Comparison of ENCODE assay signal across 8 cellular contexts in genomic region chr11:96207459-96208449, GRCh38.
A peak's percentile ranks its signal among the peaks of the same experiment; 100 is the strongest.
DNase-seq lines count a peak whose midpoint lies in the region; ATAC-seq and TF ChIP-seq lines count a peak whose summit lies in the region.

No MANE protein-coding gene starts in this region.

- TF ChIP-seq CTCF in activated CD8-positive, alpha-beta T cell treated with anti-CD3 and anti-CD28 coated beads for 36 hours (IDR thresholded peaks at IDR 0.05), result no peak
- TF ChIP-seq CTCF in right lobe of liver (IDR thresholded peaks at IDR 0.05) (no peak), brain microvascular endothelial cell (IDR thresholded peaks at IDR 0.05; ENCODE audit: low read depth, low read length, missing control alignments) (no peak)

- DNase-seq in activated CD8-positive, alpha-beta T cell treated with anti-CD3 and anti-CD28 coated beads for 36 hours, result peak; percentile 46
- no peak for DNase-seq in right lobe of liver
- no peak for DNase-seq in NCI-H146 treated with DMSO at 0.1 percent for 48 hours (lab: John Stamatoyannopoulos, UW; ENCODE audit: unreplicated experiment)
- no peak for DNase-seq in NCI-H1105 treated with DMSO at 0.1 percent for 48 hours (lab: John Stamatoyannopoulos, UW)
- DNase-seq in brain microvascular endothelial cell, result no peak

- H3K4me1 ChIP-seq in ACC112 (ENCODE audit: control insufficient read depth, insufficient read depth, low read length, unreplicated experiment), result peaks cover 43% of the 10 kb centered on the region
- H3K4me1 ChIP-seq in right lobe of liver, result no peaks in the 10 kb centered on the region

- POLR2A ChIA-PET in activated CD8-positive, alpha-beta T cell treated with anti-CD3 and anti-CD28 coated beads for 36 hours (lab: Charles Lee), result interaction anchor here (1.1 to 2.0 kb wide), 2 partner anchors 134 to 136 kb away, joined by 4 read pairs; partner anchors contain the start of gene MAML2

- no peak overlapping the region for H2AFZ ChIP-seq in ACC112 (ENCODE audit: low read length, unreplicated experiment)

- H3K36me3 Mint-ChIP-seq in activated CD8-positive, alpha-beta T cell treated with anti-CD3 and anti-CD28 coated beads for 36 hours (ENCODE audit: low read depth), result no peaks in the 10 kb centered on the region

- in situ Hi-C loops in brain microvascular endothelial cell (cut with HindIII; ENCODE audit: low pct_ligation_motif_present, low sequenced_read_pairs), result no loop called here

- H3K4me1 Mint-ChIP-seq in activated CD8-positive, alpha-beta T cell treated with anti-CD3 and anti-CD28 coated beads for 36 hours (ENCODE audit: low read depth), result peaks cover 87% of the 10 kb centered on the region

- peak; percentile 58 for ATAC-seq in HG03108 (IDR thresholded peaks at IDR 0.05; ENCODE audit: unreplicated experiment)
- peak; percentile 18 for ATAC-seq in activated CD8-positive, alpha-beta T cell treated with anti-CD3 and anti-CD28 coated beads for 36 hours
- ATAC-seq in right lobe of liver, result peak; percentile 69 to 91 (median 88)
- no peak for ATAC-seq in GM18909 (IDR thresholded peaks at IDR 0.05; ENCODE audit: poor library complexity, unreplicated experiment)

- H3K4me3 Mint-ChIP-seq in activated CD8-positive, alpha-beta T cell treated with anti-CD3 and anti-CD28 coated beads for 36 hours, result peak overlapping the region; percentile 47

- no peaks in the 10 kb centered on the region for H3K27me3 Mint-ChIP-seq in activated CD8-positive, alpha-beta T cell treated with anti-CD3 and anti-CD28 coated beads for 36 hours

- H3K27me3 ChIP-seq in ACC112 (ENCODE audit: insufficient read depth, low read length) (no peaks in the 10 kb centered on the region), right lobe of liver (no peaks in the 10 kb centered on the region), brain microvascular endothelial cell (replicated peaks) (no peaks in the 10 kb centered on the region)

- H3K36me3 ChIP-seq in ACC112 (ENCODE audit: insufficient read depth, low read length) (no peaks in the 10 kb centered on the region), right lobe of liver (no peaks in the 10 kb centered on the region), brain microvascular endothelial cell (replicated peaks) (no peaks in the 10 kb centered on the region)

- WGBS in right lobe of liver (ENCODE audit: insufficient coverage, low coverage, low lambda C conversion rate, missing lambda C conversion rate), result 25% methylated on average over 4 of the region's 5 CpGs

- H3K4me3 ChIP-seq in ACC112 (ENCODE audit: low read depth, low read length) (no peak overlapping the region), right lobe of liver (no peak overlapping the region), brain microvascular endothelial cell (ENCODE audit: low read depth, low read length) (no peak overlapping the region)

- intact Hi-C loops in activated CD8-positive, alpha-beta T cell treated with anti-CD3 and anti-CD28 coated beads for 36 hours (cut with micrococcal nuclease), result loop anchor here (5.0 kb wide), 2 partner anchors 50 to 145 kb away; no protein-coding TSS in a partner anchor
- intact Hi-C loops in right lobe of liver (cut with DNase I), result no loop called here

- H3K79me2 ChIP-seq in ACC112 (ENCODE audit: control insufficient read depth, insufficient read depth, low read length, unreplicated experiment), result peaks cover 67% of the 10 kb centered on the region

- H3K9me3 ChIP-seq in right lobe of liver, result no peaks in the 10 kb centered on the region

- H3K27ac ChIP-seq in ACC112 (ENCODE audit: low read depth, low read length) (peak overlapping the region; percentile 13; the same call in 1 of the 2 replicates), right lobe of liver (peak overlapping the region; percentile 18 to 47 (median 18)), brain microvascular endothelial cell (no peak overlapping the region)

- TF ChIP-seq POLR2A in right lobe of liver (IDR thresholded peaks at IDR 0.05), result no peak

- peak overlapping the region; percentile 89 for H3K27ac Mint-ChIP-seq in activated CD8-positive, alpha-beta T cell treated with anti-CD3 and anti-CD28 coated beads for 36 hours

- H3K9me3 Mint-ChIP-seq in activated CD8-positive, alpha-beta T cell treated with anti-CD3 and anti-CD28 coated beads for 36 hours, result no peaks in the 10 kb centered on the region

- CTCF ChIA-PET in activated CD8-positive, alpha-beta T cell treated with anti-CD3 and anti-CD28 coated beads for 36 hours (lab: Charles Lee), result interaction anchor here (0.6 to 1.1 kb wide), 3 partner anchors 31 to 107 kb away, joined by 3 to 4 read pairs (median 3); no protein-coding TSS in a partner anchor
